8 cellular contexts compared by ENCODE assay signal in genomic region chr14:23567186-23568020, GRCh38. TPM values are rescaled to one million over a fixed set of nuclear protein-coding genes. Genes with fewer than 3 reads are reported as not detected.
A peak's percentile ranks its signal among the peaks of the same experiment; 100 is the strongest.
DNase-seq lines count a peak whose midpoint lies in the region; ATAC-seq and TF ChIP-seq lines count a peak whose summit lies in the region.

TSS of gene AP1G2 (minus strand) at chr14:23567791. CDS start at chr14:23567314, 477 bp downstream.

- H2BK120ac ChIP-seq in trophoblast cell (ENCODE audit: insufficient read depth, low read length, poor library complexity), result peak within 1 kb of the TSS; percentile 43

- peaks cover 5% of the 10 kb centered on the region for H3K79me2 ChIP-seq in trophoblast cell (ENCODE audit: control insufficient read depth, insufficient read depth, low read length, poor library complexity)

- DNase-seq in NCI-H1048 (lab: John Stamatoyannopoulos, UW), result peak; percentile 80
- DNase-seq in SKM-1 treated with dmso at 0.1 percent for 144 hours (lab: John Stamatoyannopoulos, UW; ENCODE audit: unreplicated experiment), result peak; percentile 52
- peak; percentile 90 to 92 for DNase-seq in activated naive CD4-positive, alpha-beta T cell treated with anti-CD3 and anti-CD28 coated beads, Interleukin-2, amount 50 U/mL, for 72 hours (ENCODE audit: low spot score in 2 of 2)
- DNase-seq in head of caudate nucleus, result peak; percentile 59 to 91 (median 81)
- DNase-seq in trophoblast cell, result peak; percentile 92 to 93
- no peak for DNase-seq in type B pancreatic cell (ENCODE audit: extremely low spot score, unreplicated experiment)

- H3K4me2 ChIP-seq in trophoblast cell (ENCODE audit: low read length), result peak within 1 kb of the TSS; percentile 98

- peak within 1 kb of the TSS; percentile 97 to 99 for H3K27ac Mint-ChIP-seq in activated naive CD4-positive, alpha-beta T cell treated with anti-CD3 and anti-CD28 coated beads, Interleukin-2, amount 50 U/mL, for 72 hours
- peak within 1 kb of the TSS; percentile 97 for H3K27ac Mint-ChIP-seq in type B pancreatic cell

- peak; percentile 12 for TF ChIP-seq CTCF in type B pancreatic cell (conservative IDR thresholded peaks at IDR 0.05)

- peak within 1 kb of the TSS; percentile 87 for H4K12ac ChIP-seq in trophoblast cell (ENCODE audit: low read depth, low read length)

- intact Hi-C loops in head of caudate nucleus (cut with DNase I), result no loop called here

- H2AK5ac ChIP-seq in trophoblast cell (ENCODE audit: low read length), result peak within 1 kb of the TSS; percentile 55

- peaks cover 6 to 8% of the 10 kb centered on the region in 2 donors for H3K36me3 Mint-ChIP-seq in activated naive CD4-positive, alpha-beta T cell treated with anti-CD3 and anti-CD28 coated beads, Interleukin-2, amount 50 U/mL, for 72 hours
- H3K36me3 Mint-ChIP-seq in type B pancreatic cell, result peaks cover 9% of the 10 kb centered on the region

- peak within 1 kb of the TSS; percentile 48 for H2BK12ac ChIP-seq in trophoblast cell (ENCODE audit: low read length)

- peak within 1 kb of the TSS; percentile 83 for H4K8ac ChIP-seq in trophoblast cell (ENCODE audit: low read depth, low read length)

- peaks cover 31% of the 10 kb centered on the region for H3K4me1 Mint-ChIP-seq in type B pancreatic cell (ENCODE audit: unreplicated experiment)

- peaks cover 15% of the 10 kb centered on the region for H3K27me3 Mint-ChIP-seq in type B pancreatic cell

- peak within 1 kb of the TSS; percentile 64 for H3K18ac ChIP-seq in trophoblast cell (ENCODE audit: low read length)

- peaks cover 5 to 11% of the 10 kb centered on the region in 2 experiments for H3K4me1 ChIP-seq in trophoblast cell (ENCODE audit: control insufficient read depth in 1 of 2, insufficient read depth in 2 of 2, low read length in 2 of 2)

- H3K23ac ChIP-seq in trophoblast cell (ENCODE audit: low read length), result no peak within 1 kb of the TSS

- peak within 1 kb of the TSS; percentile 43 for H2BK5ac ChIP-seq in trophoblast cell (ENCODE audit: low read depth, low read length, poor library complexity)

- no CpG with 5 or more reads among the region's 53 CpGs for WGBS in trophoblast cell (ENCODE audit: extremely low coverage, insufficient coverage, insufficient read length)

- peak; percentile 91 for ATAC-seq in HG02571 (IDR thresholded peaks at IDR 0.05; ENCODE audit: unreplicated experiment)
- peak; percentile 98 to 99 for ATAC-seq in activated naive CD4-positive, alpha-beta T cell treated with anti-CD3 and anti-CD28 coated beads, Interleukin-2, amount 50 U/mL, for 72 hours

- peak within 1 kb of the TSS; percentile 68 for H2AFZ ChIP-seq in trophoblast cell (ENCODE audit: insufficient read depth, low read length, poor library complexity)

- H3K9me3 ChIP-seq in trophoblast cell (ENCODE audit: insufficient read depth, low read depth, low read length), result peaks cover 4% of the 10 kb centered on the region

- H3K4me3 Mint-ChIP-seq in type B pancreatic cell, result peak within 1 kb of the TSS; percentile 100

- H4K91ac ChIP-seq in trophoblast cell (ENCODE audit: low read depth, low read length), result peak within 1 kb of the TSS; percentile 58

- peak within 1 kb of the TSS; percentile 54 for H3K4ac ChIP-seq in trophoblast cell (ENCODE audit: low read depth, low read length)

- no peaks in the 10 kb centered on the region for H3K9me3 Mint-ChIP-seq in activated naive CD4-positive, alpha-beta T cell treated with anti-CD3 and anti-CD28 coated beads, Interleukin-2, amount 50 U/mL, for 72 hours
- no peaks in the 10 kb centered on the region for H3K9me3 Mint-ChIP-seq in type B pancreatic cell

- H3K27me3 ChIP-seq in trophoblast cell (ENCODE audit: insufficient read depth, low read length), result no peaks in the 10 kb centered on the region

- H3K9ac ChIP-seq in trophoblast cell (ENCODE audit: low read length), result peak within 1 kb of the TSS; percentile 85

- H3K27ac ChIP-seq in trophoblast cell (ENCODE audit: low read depth, low read length), result peak within 1 kb of the TSS; percentile 50

- peak within 1 kb of the TSS; percentile 91 for H3K14ac ChIP-seq in trophoblast cell (ENCODE audit: low read length)

- H3K36me3 ChIP-seq in trophoblast cell (ENCODE audit: control insufficient read depth in 1 of 2, insufficient read depth in 2 of 2, low read length in 2 of 2), result peaks cover 33% of the 10 kb centered on the region in 2 experiments

- peak within 1 kb of the TSS; percentile 77 for H3K4me3 ChIP-seq in GM08714 (ENCODE audit: low read length)
- H3K4me3 ChIP-seq in trophoblast cell (ENCODE audit: low read depth, low read length), result peak within 1 kb of the TSS; percentile 81

- H3K79me1 ChIP-seq in trophoblast cell (ENCODE audit: low read length), result peaks cover 7% of the 10 kb centered on the region

RNA-seq across cellular contexts. Expression of gene AP1G2, which starts in this region (rescaled TPM):
- total RNA-seq in activated naive CD4-positive, alpha-beta T cell treated with anti-CD3 and anti-CD28 coated beads, Interleukin-2, amount 50 U/mL, for 72 hours, result 100 to 1,000 TPM; 193 to 370 TPM
- polyA plus RNA-seq in trophoblast cell (2013), result 91.9 and 92.6 TPM in 2 replicates
- 156 and 170 TPM in 2 replicates for total RNA-seq in type B pancreatic cell (ENCODE audit: low replicate concordance)
